8 cellular contexts compared by ENCODE assay signal in the genomic region with DNA sequence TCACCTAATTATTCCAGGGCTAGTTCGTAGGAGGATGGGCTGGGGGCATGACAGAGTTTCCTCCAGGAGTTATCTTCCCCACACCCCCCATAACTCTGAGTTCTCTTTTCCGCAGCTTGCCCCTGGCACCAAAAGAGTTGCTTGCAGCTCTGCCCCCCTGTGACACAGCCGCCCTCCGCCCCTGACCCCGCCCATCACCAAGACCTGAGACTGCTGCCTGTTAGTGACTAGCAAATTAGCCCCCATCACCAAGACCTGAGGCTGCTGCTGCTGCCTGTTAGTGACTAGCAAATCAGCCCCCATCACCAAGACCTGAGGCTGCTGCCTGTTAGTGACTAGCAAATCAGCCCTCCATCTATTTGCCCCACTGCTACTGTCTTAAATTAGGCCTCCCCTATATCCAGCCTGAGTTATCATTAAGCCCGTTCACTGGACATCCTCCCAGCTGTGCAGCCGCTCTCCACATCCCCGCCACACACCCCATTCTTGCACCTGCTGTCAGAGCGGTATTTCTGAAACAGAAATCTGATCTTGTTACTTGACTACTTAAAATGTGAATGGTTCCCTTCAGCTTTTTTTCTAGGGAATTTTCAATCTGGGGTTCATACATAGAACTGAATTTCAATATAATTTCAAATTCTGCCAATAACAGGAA. TPM values are rescaled to one million over a fixed set of nuclear protein-coding genes. Genes with fewer than 3 reads are reported as not detected.
A peak's percentile ranks its signal among the peaks of the same experiment; 100 is the strongest.
DNase-seq lines count a peak whose midpoint lies in the region; ATAC-seq and TF ChIP-seq lines count a peak whose summit lies in the region.

No MANE protein-coding gene starts in this region.

- H3K27ac Mint-ChIP-seq in T-cell: peak overlapping the region; percentile 93 to 95

- peaks cover 33 to 39% (median 34%) of the 10 kb centered on the region in 3 donors for H3K4me1 Mint-ChIP-seq in T-cell

- peak overlapping the region; percentile 90 to 95 (median 92) for H3K4me3 Mint-ChIP-seq in T-cell

- H3K36me3 ChIP-seq in stomach smooth muscle (ENCODE audit: control insufficient read depth in 2 of 2, insufficient read depth in 2 of 2, low read length in 2 of 2): no peaks in the 10 kb centered on the region

- DNase-seq in GDM1 (lab: John Stamatoyannopoulos, UW) (peak; percentile 20), T-cell (peak; percentile 11 to 64 (median 42)), astrocyte of the spinal cord (ENCODE audit: low read depth, low spot score) (no peak), NCI-H1694 treated with DMSO at 0.1 percent for 48 hours (lab: John Stamatoyannopoulos, UW) (no peak)

- CTCF ChIA-PET in T-cell (lab: Charles Lee): interaction anchor here (0.7 to 2.3 kb wide), 5 partner anchors 14 to 490 kb away, joined by 3 to 10 read pairs (median 6); no protein-coding TSS in a partner anchor

- H3K4me3 ChIP-seq in astrocyte of the spinal cord (ENCODE audit: low read depth, low read length) (peak overlapping the region; percentile 82), mononuclear cell (ENCODE audit: low read length) (peak overlapping the region; percentile 74), stomach smooth muscle (ENCODE audit: low read length in 2 of 2) (peak overlapping the region; percentile 25 to 89)

- H3K4me1 ChIP-seq in mononuclear cell (ENCODE audit: insufficient read depth, low read length) (peaks cover 29% of the 10 kb centered on the region), stomach smooth muscle (ENCODE audit: control insufficient read depth, insufficient read depth, low read length) (peaks cover 14% of the 10 kb centered on the region)

- H3K27ac ChIP-seq in stomach smooth muscle (ENCODE audit: low read length): no peak overlapping the region

- H3K36me3 Mint-ChIP-seq in T-cell: peaks cover 4% of the 10 kb centered on the region

- POLR2A ChIA-PET in T-cell (lab: Charles Lee): interaction anchor here in 1 of 2 donors (0.7 kb wide), 1 partner anchor 1705 kb away, joined by 3 read pairs; no protein-coding TSS in a partner anchor

- in situ Hi-C loops in astrocyte of the spinal cord (cut with HindIII; ENCODE audit: low sequenced_read_pairs): no loop called here

- H3K27me3 ChIP-seq in mononuclear cell (ENCODE audit: insufficient read depth, low read length) (no peaks in the 10 kb centered on the region), stomach smooth muscle (ENCODE audit: control insufficient read depth in 1 of 2, insufficient read depth in 2 of 2, low read length in 2 of 2) (no peaks in the 10 kb centered on the region)

- H3K27me3 Mint-ChIP-seq in T-cell: no peaks in the 10 kb centered on the region

- ATAC-seq in T-cell (replicated peaks in 1 of 4) (no peak), GM21737 (IDR thresholded peaks at IDR 0.05; ENCODE audit: unreplicated experiment) (no peak), HG03432 (IDR thresholded peaks at IDR 0.05; ENCODE audit: unreplicated experiment) (no peak)

- no peaks in the 10 kb centered on the region for H3K9me3 Mint-ChIP-seq in T-cell

- H3K9me3 ChIP-seq in mononuclear cell (ENCODE audit: low read depth, low read length) (no peaks in the 10 kb centered on the region), stomach smooth muscle (ENCODE audit: control insufficient read depth in 2 of 2, low read length in 2 of 2) (no peaks in the 10 kb centered on the region)

- TF ChIP-seq CTCF in astrocyte of the spinal cord (IDR thresholded peaks at IDR 0.05; ENCODE audit: low read depth, low read length): no peak

- no peak overlapping the region for H3K9ac ChIP-seq in stomach smooth muscle (ENCODE audit: low read length in 2 of 2)

RNA-seq across cellular contexts. Expression of a gene that starts 1.5 kb away (rescaled TPM):
- total RNA-seq in T-cell (10 to 100 TPM; 11.6 to 22.0 (median 15.7) TPM), mononuclear cell (16.0 TPM)

Comparison
In these comparisons a context has a peak if more than half of its experiments do, and no peak if none do; other contexts are left out.
1. DNase-seq: peak in GDM1 (single experiment) and T-cell (34 of 34); none in astrocyte of the spinal cord (single experiment) and NCI-H1694 treated with DMSO at 0.1 percent for 48 hours (single experiment).
2. Peak in every context shown above with its lines, with median percentiles within 50 percentile points of each other: H3K4me3 ChIP-seq.